ENCODE assay signal across 1 cellular context in genomic region chr5:132094393-132095076, GRCh38.
A peak's percentile ranks its signal among the peaks of the same experiment; 100 is the strongest.
TF ChIP-seq lines count a peak whose summit lies in the region.

No MANE protein-coding gene starts in this region.

TF ChIP-seq in SK-N-SH, 30 proteins besides CTCF, POLR2A, EP300 and RAD21 (continued from another document):
- TF ChIP-seq REST (IDR thresholded peaks at IDR 0.05; ENCODE audit: low read depth, low read length) = no peak
- 0 out of 2 replicates have a peak, but pooled peaks have one; percentile 50 for TF ChIP-seq SIN3A (IDR thresholded peaks at IDR 0.05; ENCODE audit: borderline replicate concordance, low read depth, low read length)
- TF ChIP-seq JUND (IDR thresholded peaks at IDR 0.05) = peak; percentile 78
- TF ChIP-seq, protein P1, sequence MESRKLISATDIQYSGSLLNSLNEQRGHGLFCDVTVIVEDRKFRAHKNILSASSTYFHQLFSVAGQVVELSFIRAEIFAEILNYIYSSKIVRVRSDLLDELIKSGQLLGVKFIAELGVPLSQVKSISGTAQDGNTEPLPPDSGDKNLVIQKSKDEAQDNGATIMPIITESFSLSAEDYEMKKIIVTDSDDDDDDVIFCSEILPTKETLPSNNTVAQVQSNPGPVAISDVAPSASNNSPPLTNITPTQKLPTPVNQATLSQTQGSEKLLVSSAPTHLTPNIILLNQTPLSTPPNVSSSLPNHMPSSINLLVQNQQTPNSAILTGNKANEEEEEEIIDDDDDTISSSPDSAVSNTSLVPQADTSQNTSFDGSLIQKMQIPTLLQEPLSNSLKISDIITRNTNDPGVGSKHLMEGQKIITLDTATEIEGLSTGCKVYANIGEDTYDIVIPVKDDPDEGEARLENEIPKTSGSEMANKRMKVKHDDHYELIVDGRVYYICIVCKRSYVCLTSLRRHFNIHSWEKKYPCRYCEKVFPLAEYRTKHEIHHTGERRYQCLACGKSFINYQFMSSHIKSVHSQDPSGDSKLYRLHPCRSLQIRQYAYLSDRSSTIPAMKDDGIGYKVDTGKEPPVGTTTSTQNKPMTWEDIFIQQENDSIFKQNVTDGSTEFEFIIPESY (IDR thresholded peaks at IDR 0.05; ENCODE audit: borderline replicate concordance, low read depth) = 0 out of 2 replicates have a peak, but pooled peaks have one; percentile 70
- TF ChIP-seq TCF12 (IDR thresholded peaks at IDR 0.05) = peak; percentile 75
